ENCODE assay signal across 1 cellular context in genomic region chr2:174603280-174603679, GRCh38.
TF ChIP-seq lines count a peak whose summit lies in the region.

No MANE protein-coding gene starts in this region.

TF ChIP-seq in K562, 482 proteins besides CTCF, POLR2A, EP300 and RAD21 (continued from another document):
- TF ChIP-seq JUND (IDR thresholded peaks at IDR 0.05; ENCODE audit: borderline replicate concordance, low read depth, low read length), result 0 out of 2 replicates have a peak, but pooled peaks have one; percentile 26
- 0 out of 3 replicates have a peak, but pooled peaks have one; percentile 19 for TF ChIP-seq JUND (tag; IDR thresholded peaks at IDR 0.05; ENCODE audit: borderline replicate concordance, low read depth, low read length)
- no peak for TF ChIP-seq ZC3H11A (IDR thresholded peaks at IDR 0.05; ENCODE audit: low read depth, low read length)
- TF ChIP-seq SIN3B (IDR thresholded peaks at IDR 0.05; ENCODE audit: low read depth), result no peak
- peak; percentile 64 for TF ChIP-seq DEAF1 (CRISPR knock-in tag; IDR thresholded peaks at IDR 0.05)
- peak; percentile 20; the same call in 1 of the 2 replicates for TF ChIP-seq GATA2 (CRISPR knock-in tag; IDR thresholded peaks at IDR 0.05)
- peak; percentile 62 for TF ChIP-seq TCF3 (CRISPR knock-in tag; IDR thresholded peaks at IDR 0.05)
- TF ChIP-seq NR4A1 (CRISPR knock-in tag; IDR thresholded peaks at IDR 0.05), result no peak
- no peak for TF ChIP-seq NR4A1 (tag; IDR thresholded peaks at IDR 0.05)
- peak; percentile 40; the same call in 1 of the 2 replicates for TF ChIP-seq BHLHE40 (IDR thresholded peaks at IDR 0.05; ENCODE audit: low read length)
- no peak for TF ChIP-seq JUNB (CRISPR knock-in tag; conservative IDR thresholded peaks at IDR 0.05)
- TF ChIP-seq TEAD4 (IDR thresholded peaks at IDR 0.05; ENCODE audit: low read length), result peak; percentile 41; the same call in 1 of the 2 replicates
- TF ChIP-seq TEAD4 (CRISPR knock-in tag; IDR thresholded peaks at IDR 0.05; ENCODE audit: borderline replicate concordance), result no peak
- peak; percentile 53 for TF ChIP-seq FOSL1 (tag; conservative IDR thresholded peaks at IDR 0.05)
- peak; percentile 96 for TF ChIP-seq KLF16 (IDR thresholded peaks at IDR 0.05)
- no peak for TF ChIP-seq FOXP1 (CRISPR knock-in tag; IDR thresholded peaks at IDR 0.05)
- no peak for TF ChIP-seq EZH2 (IDR thresholded peaks at IDR 0.05; ENCODE audit: borderline replicate concordance, low read depth, low read length)
- TF ChIP-seq HNRNPUL1 (IDR thresholded peaks at IDR 0.05; ENCODE audit: low read length), result no peak
- no peak for TF ChIP-seq JUN (IDR thresholded peaks at IDR 0.05; ENCODE audit: borderline replicate concordance, low read depth, low read length)
- TF ChIP-seq JUN (CRISPR knock-in tag; IDR thresholded peaks at IDR 0.05; ENCODE audit: borderline replicate concordance), result no peak
- TF ChIP-seq PCBP2 (IDR thresholded peaks at IDR 0.05; ENCODE audit: low read depth, low read length, poor library complexity, severe bottlenecking), result no peak
- no peak for TF ChIP-seq SMAD4 (CRISPR knock-in tag; conservative IDR thresholded peaks at IDR 0.05)
- TF ChIP-seq TRIM24 (IDR thresholded peaks at IDR 0.05), result peak in 1 of 2 experiments; percentile 53; a peak in 1 of 4 replicates
- no peak for TF ChIP-seq MAFG (tag; conservative IDR thresholded peaks at IDR 0.05)
- no peak for TF ChIP-seq ZBTB12 (CRISPR knock-in tag; IDR thresholded peaks at IDR 0.05)
